ENCODE assay signal across 8 cellular contexts in the genomic region with DNA sequence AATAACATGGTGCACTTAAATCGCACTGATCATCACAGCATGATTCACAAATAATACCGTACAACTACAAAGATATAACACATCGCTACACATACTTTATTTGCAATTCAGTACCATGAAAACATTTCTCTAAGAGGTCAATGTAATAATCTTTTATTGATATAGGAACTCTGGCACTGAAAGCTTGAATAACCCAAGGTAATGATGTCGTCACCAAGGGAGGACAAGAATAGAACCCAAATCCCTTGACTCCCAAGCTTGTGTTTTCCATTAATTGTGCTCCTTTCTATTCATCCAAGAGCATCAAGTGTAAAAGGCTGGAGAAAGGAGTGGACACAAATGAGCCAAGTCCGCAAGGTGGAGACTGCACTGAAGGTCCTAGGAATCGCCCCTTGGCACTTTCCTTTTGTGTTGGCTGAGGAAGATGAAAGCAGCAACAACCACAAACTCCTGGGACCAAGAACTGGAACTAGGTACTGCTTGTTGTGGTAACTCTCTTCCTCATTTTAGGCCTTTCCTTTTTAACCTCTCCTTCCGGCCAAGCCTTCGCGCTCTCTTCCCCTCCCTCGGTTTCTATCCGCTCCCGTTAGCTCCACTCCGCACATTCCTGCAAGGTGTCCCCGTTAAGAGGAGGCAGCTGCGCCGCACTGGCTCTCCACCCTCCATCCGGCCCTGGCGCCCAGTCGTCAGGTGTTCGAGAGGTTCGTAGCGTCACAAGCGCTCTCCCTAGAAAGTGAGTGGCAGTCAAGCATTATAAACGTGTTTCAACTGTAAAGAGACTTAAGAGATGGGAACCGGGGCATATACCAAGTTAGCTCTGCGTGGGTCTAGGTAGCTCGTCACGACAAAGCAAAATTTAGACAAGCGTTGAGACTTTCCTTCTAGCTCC. TPM values are rescaled to one million over a fixed set of nuclear protein-coding genes. Genes with fewer than 3 reads are reported as not detected.
DNase-seq lines count a peak whose midpoint lies in the region; ATAC-seq and TF ChIP-seq lines count a peak whose summit lies in the region.

No MANE protein-coding gene starts in this region.

- peaks cover 8% of the 10 kb centered on the region; the same call in 1 of the 2 replicates for H3K36me3 ChIP-seq in KOPT-K1 (ENCODE audit: insufficient read depth, low read length)

- H3K27me3 Mint-ChIP-seq in effector memory CD8-positive, alpha-beta T cell = no peaks in the 10 kb centered on the region
- H3K27me3 Mint-ChIP-seq in mesothelial cell of epicardium (ENCODE audit: low read depth) = peaks cover 29% of the 10 kb centered on the region

- H3K27ac Mint-ChIP-seq in effector memory CD8-positive, alpha-beta T cell = peak overlapping the region; percentile 98 to 99
- H3K27ac Mint-ChIP-seq in mesothelial cell of epicardium = peak overlapping the region; percentile 97

- peak; percentile 90 for DNase-seq in NCI-H82 (lab: John Stamatoyannopoulos, UW)
- no peak for DNase-seq in NCI-H82 treated with DMSO at 0.1 percent for 48 hours (lab: John Stamatoyannopoulos, UW; ENCODE audit: unreplicated experiment)
- DNase-seq in T-helper 1 cell = peak in 3 of 5 donors; percentile 36 to 55 (median 50)
- DNase-seq in effector memory CD8-positive, alpha-beta T cell = no peak
- peak; percentile 37 to 70 for DNase-seq in mesothelial cell of epicardium (ENCODE audit: low spot score in 2 of 2, unreplicated experiment in 2 of 2)
- peak; percentile 57 for DNase-seq in ureter (ENCODE audit: low spot score)

- peak overlapping the region; percentile 96 to 99 for H3K4me3 Mint-ChIP-seq in effector memory CD8-positive, alpha-beta T cell
- H3K4me3 Mint-ChIP-seq in mesothelial cell of epicardium = peak overlapping the region; percentile 97

- peak overlapping the region; percentile 96 for H3K27ac ChIP-seq in KOPT-K1 (ENCODE audit: low read depth, low read length, poor library complexity, severe bottlenecking)

- H3K9me3 ChIP-seq in KOPT-K1 (ENCODE audit: insufficient read depth, low read length, poor library complexity, severe bottlenecking) = no peaks in the 10 kb centered on the region

- peaks cover 28 to 34% of the 10 kb centered on the region in 2 donors for H3K4me1 Mint-ChIP-seq in effector memory CD8-positive, alpha-beta T cell (ENCODE audit: low read depth in 2 of 2)
- H3K4me1 Mint-ChIP-seq in mesothelial cell of epicardium = peaks cover 24% of the 10 kb centered on the region

- no peaks in the 10 kb centered on the region for H3K9me3 Mint-ChIP-seq in effector memory CD8-positive, alpha-beta T cell
- no peaks in the 10 kb centered on the region for H3K9me3 Mint-ChIP-seq in mesothelial cell of epicardium

- ATAC-seq in GM21786 (IDR thresholded peaks at IDR 0.05; ENCODE audit: unreplicated experiment) = peak; percentile 34
- ATAC-seq in effector memory CD8-positive, alpha-beta T cell (replicated peaks) = peak; percentile 36

- no peak for TF ChIP-seq CTCF in mesothelial cell of epicardium (IDR thresholded peaks at IDR 0.05; ENCODE audit: unreplicated experiment)

- H3K36me3 Mint-ChIP-seq in effector memory CD8-positive, alpha-beta T cell (ENCODE audit: insufficient read depth) = peaks cover 25% of the 10 kb centered on the region
- no peaks in the 10 kb centered on the region for H3K36me3 Mint-ChIP-seq in mesothelial cell of epicardium

RNA-seq across cellular contexts. Expression of gene CBLL1, which starts 1.0 kb away (rescaled TPM):
- 25.3 to 28.6 TPM (median 27.5 TPM) in 3 replicates for total RNA-seq in mesothelial cell of epicardium
- 29.0 TPM for total RNA-seq in ureter

Comparison
In these comparisons a context has a peak if more than half of its experiments do, and no peak if none do; other contexts are left out.
1. DNase-seq: peak in NCI-H82 (single experiment), T-helper 1 cell (3 of 5), mesothelial cell of epicardium (2 of 2) and ureter (single experiment); none in NCI-H82 treated with DMSO at 0.1 percent for 48 hours (single experiment) and effector memory CD8-positive, alpha-beta T cell (0 of 3).